Comparison of ENCODE assay signal across 1 cellular context in the genomic region with DNA sequence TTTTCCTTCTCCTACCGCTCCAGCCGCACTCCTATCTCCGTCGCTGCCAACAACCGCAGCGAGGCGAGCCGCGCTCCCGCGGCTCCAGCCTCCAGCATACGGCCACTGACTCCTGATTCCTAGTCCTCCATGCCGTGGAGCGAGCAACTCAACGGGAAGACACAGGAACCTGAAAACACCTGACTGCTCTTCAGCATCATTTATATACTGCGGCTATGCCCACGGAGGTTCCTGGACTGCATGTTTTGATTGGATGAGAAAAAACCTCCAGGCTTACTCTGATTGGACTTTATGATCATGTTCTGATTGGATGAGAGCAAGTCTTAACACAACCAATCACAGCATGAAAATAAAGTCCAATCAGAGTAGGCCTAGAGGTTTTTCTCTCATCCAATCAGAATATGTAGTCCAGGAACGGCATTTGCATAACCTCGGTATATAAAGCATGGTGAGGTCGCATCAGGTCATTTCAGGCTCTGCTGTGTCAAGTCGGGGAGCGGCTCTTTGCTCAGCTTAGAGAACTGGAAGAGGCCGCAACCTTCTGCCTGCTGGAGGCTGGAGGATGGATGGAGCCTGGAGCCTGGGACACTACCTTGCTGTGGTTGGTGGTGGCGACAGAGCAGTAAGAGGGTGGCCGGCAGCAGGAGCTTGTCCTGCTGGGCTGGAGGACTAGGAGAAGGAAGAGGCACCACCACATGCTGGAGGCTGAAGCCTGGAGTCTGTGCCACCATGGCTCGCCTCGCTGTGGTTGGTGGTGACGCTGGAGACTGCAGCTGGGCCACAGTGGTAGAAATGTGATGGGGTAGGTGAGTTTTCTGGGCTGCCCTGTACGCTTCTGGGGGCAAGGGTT.
TF ChIP-seq lines count a peak whose summit lies in the region.
"Not testable (repeated sequence)": the region's sequence is repeated elsewhere in the genome, so short reads cannot be mapped to it uniquely, and the experiment has no call there.

No MANE protein-coding gene starts in this region.

TF ChIP-seq in K562, 482 proteins besides CTCF, POLR2A, EP300 and RAD21 (continued from another document and continues in another):
- TF ChIP-seq ZHX1 (conservative IDR thresholded peaks at IDR 0.05; ENCODE audit: low read length): 0 out of 2 replicates have a peak, but pooled peaks have one; percentile 12
- TF ChIP-seq CBFB (CRISPR knock-in tag; IDR thresholded peaks at IDR 0.05): peak; percentile 82; the same call in 1 of the 2 replicates
- TF ChIP-seq TAF1 (IDR thresholded peaks at IDR 0.05; ENCODE audit: control insufficient read depth, extremely low read depth, insufficient read depth, low read length, severe bottlenecking): peak; percentile 98
- peak; percentile 56; the same call in 1 of the 2 replicates for TF ChIP-seq HIVEP1 (CRISPR knock-in tag; IDR thresholded peaks at IDR 0.05)
- TF ChIP-seq SIN3A (IDR thresholded peaks at IDR 0.05; ENCODE audit: borderline replicate concordance in 2 of 2, control insufficient read depth in 1 of 2, low read depth in 2 of 2, low read length in 2 of 2): peak; percentile 71 to 76; a peak in 3 of 4 replicates
- TF ChIP-seq PRMT5 (CRISPR knock-in tag; IDR thresholded peaks at IDR 0.05): 0 out of 2 replicates have a peak, but pooled peaks have one; percentile 15
- TF ChIP-seq ZNF589 (CRISPR knock-in tag; IDR thresholded peaks at IDR 0.05; ENCODE audit: low read depth): peak; percentile 81
- 0 out of 2 replicates have a peak, but pooled peaks have one; percentile 44 for TF ChIP-seq ZNF707 (CRISPR knock-in tag; conservative IDR thresholded peaks at IDR 0.05)
- peak; percentile 74; the same call in 1 of the 2 replicates for TF ChIP-seq ERF (CRISPR knock-in tag; IDR thresholded peaks at IDR 0.05)
- peak; percentile 58 for TF ChIP-seq NFRKB (IDR thresholded peaks at IDR 0.05; ENCODE audit: low read depth)
- peak; percentile 77; the same call in 1 of the 2 replicates for TF ChIP-seq NKRF (IDR thresholded peaks at IDR 0.05; ENCODE audit: borderline replicate concordance)
- 0 out of 2 replicates have a peak, but pooled peaks have one; percentile 24 for TF ChIP-seq LARP7 (IDR thresholded peaks at IDR 0.05)
- peak; percentile 99 for TF ChIP-seq SUPT5H (IDR thresholded peaks at IDR 0.05)
- TF ChIP-seq NR4A1 (CRISPR knock-in tag; IDR thresholded peaks at IDR 0.05): 0 out of 2 replicates have a peak, but pooled peaks have one; percentile 49
- not testable (repeated sequence) for TF ChIP-seq NR4A1 (tag; IDR thresholded peaks at IDR 0.05); MYNN (IDR thresholded peaks at IDR 0.05)
- 0 out of 2 replicates have a peak, but pooled peaks have one; percentile 25 for TF ChIP-seq CHD2 (IDR thresholded peaks at IDR 0.05; ENCODE audit: low read depth, low read length)
- TF ChIP-seq EP400 (IDR thresholded peaks at IDR 0.05): peak; percentile 80
- TF ChIP-seq ZNF644 (tag; IDR thresholded peaks at IDR 0.05; ENCODE audit: low read depth): peak; percentile 87; the same call in 1 of the 2 replicates
- peak; percentile 13; the same call in 1 of the 2 replicates for TF ChIP-seq SMAD4 (CRISPR knock-in tag; conservative IDR thresholded peaks at IDR 0.05)
- 0 out of 2 replicates have a peak, but pooled peaks have one; percentile 34 for TF ChIP-seq FOXP1 (CRISPR knock-in tag; IDR thresholded peaks at IDR 0.05)
- TF ChIP-seq EHMT2 (IDR thresholded peaks at IDR 0.05): peak; percentile 22; the same call in 1 of the 2 replicates
- 0 out of 2 replicates have a peak, but pooled peaks have one; percentile 4 for TF ChIP-seq MYNN (CRISPR knock-in tag; IDR thresholded peaks at IDR 0.05)
- TF ChIP-seq, protein P1, sequence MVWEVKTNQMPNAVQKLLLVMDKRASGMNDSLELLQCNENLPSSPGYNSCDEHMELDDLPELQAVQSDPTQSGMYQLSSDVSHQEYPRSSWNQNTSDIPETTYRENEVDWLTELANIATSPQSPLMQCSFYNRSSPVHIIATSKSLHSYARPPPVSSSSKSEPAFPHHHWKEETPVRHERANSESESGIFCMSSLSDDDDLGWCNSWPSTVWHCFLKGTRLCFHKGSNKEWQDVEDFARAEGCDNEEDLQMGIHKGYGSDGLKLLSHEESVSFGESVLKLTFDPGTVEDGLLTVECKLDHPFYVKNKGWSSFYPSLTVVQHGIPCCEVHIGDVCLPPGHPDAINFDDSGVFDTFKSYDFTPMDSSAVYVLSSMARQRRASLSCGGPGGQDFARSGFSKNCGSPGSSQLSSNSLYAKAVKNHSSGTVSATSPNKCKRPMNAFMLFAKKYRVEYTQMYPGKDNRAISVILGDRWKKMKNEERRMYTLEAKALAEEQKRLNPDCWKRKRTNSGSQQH (CRISPR knock-in tag; IDR thresholded peaks at IDR 0.05): peak; percentile 83; the same call in 1 of the 2 replicates
- TF ChIP-seq NELFE (IDR thresholded peaks at IDR 0.05; ENCODE audit: insufficient read depth, insufficient read length): peak; percentile 88
- TF ChIP-seq TAF9B (IDR thresholded peaks at IDR 0.05; ENCODE audit: partially characterized antibody): peak; percentile 89
- peak; percentile 75; the same call in 1 of the 2 replicates for TF ChIP-seq CBX1 (IDR thresholded peaks at IDR 0.05; ENCODE audit: low read depth)
- peak; percentile 64; the same call in 1 of the 2 replicates for TF ChIP-seq TCF15 (CRISPR knock-in tag; IDR thresholded peaks at IDR 0.05)
- peak; percentile 86 for TF ChIP-seq RNF2 (IDR thresholded peaks at IDR 0.05)
- peak; percentile 39 to 48; a peak in 1 of 4 replicates for TF ChIP-seq TEAD1 (CRISPR knock-in tag; IDR thresholded peaks at IDR 0.05)
- peak; percentile 50; the same call in 1 of the 2 replicates for TF ChIP-seq ATF7 (IDR thresholded peaks at IDR 0.05)
- peak; percentile 96 for TF ChIP-seq POLR2B (IDR thresholded peaks at IDR 0.05; ENCODE audit: low read depth, partially characterized antibody)
- TF ChIP-seq PTBP1 (IDR thresholded peaks at IDR 0.05; ENCODE audit: low read depth, low read length): peak; percentile 67; the same call in 1 of the 2 replicates
- peak in 1 of 2 experiments; percentile 60; a peak in 1 of 3 replicates for TF ChIP-seq CBX3 (IDR thresholded peaks at IDR 0.05; ENCODE audit: borderline replicate concordance in 1 of 2, low read length in 2 of 2)
- TF ChIP-seq ZNF146 (CRISPR knock-in tag; IDR thresholded peaks at IDR 0.05; ENCODE audit: unreplicated experiment): peak; percentile 9
- 0 out of 2 replicates have a peak, but pooled peaks have one; percentile 27 for TF ChIP-seq ZNF347 (CRISPR knock-in tag; IDR thresholded peaks at IDR 0.05; ENCODE audit: low read depth)
- TF ChIP-seq XRCC5 (IDR thresholded peaks at IDR 0.05; ENCODE audit: low read depth, low read length): 0 out of 2 replicates have a peak, but pooled peaks have one; percentile 27
- TF ChIP-seq, protein P2, sequence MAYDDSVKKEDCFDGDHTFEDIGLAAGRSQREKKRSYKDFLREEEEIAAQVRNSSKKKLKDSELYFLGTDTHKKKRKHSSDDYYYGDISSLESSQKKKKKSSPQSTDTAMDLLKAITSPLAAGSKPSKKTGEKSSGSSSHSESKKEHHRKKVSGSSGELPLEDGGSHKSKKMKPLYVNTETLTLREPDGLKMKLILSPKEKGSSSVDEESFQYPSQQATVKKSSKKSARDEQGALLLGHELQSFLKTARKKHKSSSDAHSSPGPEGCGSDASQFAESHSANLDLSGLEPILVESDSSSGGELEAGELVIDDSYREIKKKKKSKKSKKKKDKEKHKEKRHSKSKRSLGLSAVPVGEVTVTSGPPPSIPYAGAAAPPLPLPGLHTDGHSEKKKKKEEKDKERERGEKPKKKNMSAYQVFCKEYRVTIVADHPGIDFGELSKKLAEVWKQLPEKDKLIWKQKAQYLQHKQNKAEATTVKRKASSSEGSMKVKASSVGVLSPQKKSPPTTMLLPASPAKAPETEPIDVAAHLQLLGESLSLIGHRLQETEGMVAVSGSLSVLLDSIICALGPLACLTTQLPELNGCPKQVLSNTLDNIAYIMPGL (CRISPR knock-in tag; IDR thresholded peaks at IDR 0.05): peak; percentile 55; the same call in 1 of the 2 replicates
- TF ChIP-seq MNT (conservative IDR thresholded peaks at IDR 0.05): peak; percentile 68 to 75
- peak; percentile 97 for TF ChIP-seq ZFX (CRISPR knock-in tag; IDR thresholded peaks at IDR 0.05)
- TF ChIP-seq, protein P3, sequence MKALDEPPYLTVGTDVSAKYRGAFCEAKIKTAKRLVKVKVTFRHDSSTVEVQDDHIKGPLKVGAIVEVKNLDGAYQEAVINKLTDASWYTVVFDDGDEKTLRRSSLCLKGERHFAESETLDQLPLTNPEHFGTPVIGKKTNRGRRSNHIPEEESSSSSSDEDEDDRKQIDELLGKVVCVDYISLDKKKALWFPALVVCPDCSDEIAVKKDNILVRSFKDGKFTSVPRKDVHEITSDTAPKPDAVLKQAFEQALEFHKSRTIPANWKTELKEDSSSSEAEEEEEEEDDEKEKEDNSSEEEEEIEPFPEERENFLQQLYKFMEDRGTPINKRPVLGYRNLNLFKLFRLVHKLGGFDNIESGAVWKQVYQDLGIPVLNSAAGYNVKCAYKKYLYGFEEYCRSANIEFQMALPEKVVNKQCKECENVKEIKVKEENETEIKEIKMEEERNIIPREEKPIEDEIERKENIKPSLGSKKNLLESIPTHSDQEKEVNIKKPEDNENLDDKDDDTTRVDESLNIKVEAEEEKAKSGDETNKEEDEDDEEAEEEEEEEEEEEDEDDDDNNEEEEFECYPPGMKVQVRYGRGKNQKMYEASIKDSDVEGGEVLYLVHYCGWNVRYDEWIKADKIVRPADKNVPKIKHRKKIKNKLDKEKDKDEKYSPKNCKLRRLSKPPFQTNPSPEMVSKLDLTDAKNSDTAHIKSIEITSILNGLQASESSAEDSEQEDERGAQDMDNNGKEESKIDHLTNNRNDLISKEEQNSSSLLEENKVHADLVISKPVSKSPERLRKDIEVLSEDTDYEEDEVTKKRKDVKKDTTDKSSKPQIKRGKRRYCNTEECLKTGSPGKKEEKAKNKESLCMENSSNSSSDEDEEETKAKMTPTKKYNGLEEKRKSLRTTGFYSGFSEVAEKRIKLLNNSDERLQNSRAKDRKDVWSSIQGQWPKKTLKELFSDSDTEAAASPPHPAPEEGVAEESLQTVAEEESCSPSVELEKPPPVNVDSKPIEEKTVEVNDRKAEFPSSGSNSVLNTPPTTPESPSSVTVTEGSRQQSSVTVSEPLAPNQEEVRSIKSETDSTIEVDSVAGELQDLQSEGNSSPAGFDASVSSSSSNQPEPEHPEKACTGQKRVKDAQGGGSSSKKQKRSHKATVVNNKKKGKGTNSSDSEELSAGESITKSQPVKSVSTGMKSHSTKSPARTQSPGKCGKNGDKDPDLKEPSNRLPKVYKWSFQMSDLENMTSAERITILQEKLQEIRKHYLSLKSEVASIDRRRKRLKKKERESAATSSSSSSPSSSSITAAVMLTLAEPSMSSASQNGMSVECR (CRISPR knock-in tag; IDR thresholded peaks at IDR 0.05): peak; percentile 9; the same call in 1 of the 2 replicates
- TF ChIP-seq, protein P4, sequence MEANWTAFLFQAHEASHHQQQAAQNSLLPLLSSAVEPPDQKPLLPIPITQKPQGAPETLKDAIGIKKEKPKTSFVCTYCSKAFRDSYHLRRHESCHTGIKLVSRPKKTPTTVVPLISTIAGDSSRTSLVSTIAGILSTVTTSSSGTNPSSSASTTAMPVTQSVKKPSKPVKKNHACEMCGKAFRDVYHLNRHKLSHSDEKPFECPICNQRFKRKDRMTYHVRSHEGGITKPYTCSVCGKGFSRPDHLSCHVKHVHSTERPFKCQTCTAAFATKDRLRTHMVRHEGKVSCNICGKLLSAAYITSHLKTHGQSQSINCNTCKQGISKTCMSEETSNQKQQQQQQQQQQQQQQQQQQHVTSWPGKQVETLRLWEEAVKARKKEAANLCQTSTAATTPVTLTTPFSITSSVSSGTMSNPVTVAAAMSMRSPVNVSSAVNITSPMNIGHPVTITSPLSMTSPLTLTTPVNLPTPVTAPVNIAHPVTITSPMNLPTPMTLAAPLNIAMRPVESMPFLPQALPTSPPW (CRISPR knock-in tag; IDR thresholded peaks at IDR 0.05): peak; percentile 1
- TF ChIP-seq ZKSCAN1 (IDR thresholded peaks at IDR 0.05; ENCODE audit: low read depth, low read length): peak; percentile 84
